ENCODE assay signal across 23 cellular contexts in the genomic region with DNA sequence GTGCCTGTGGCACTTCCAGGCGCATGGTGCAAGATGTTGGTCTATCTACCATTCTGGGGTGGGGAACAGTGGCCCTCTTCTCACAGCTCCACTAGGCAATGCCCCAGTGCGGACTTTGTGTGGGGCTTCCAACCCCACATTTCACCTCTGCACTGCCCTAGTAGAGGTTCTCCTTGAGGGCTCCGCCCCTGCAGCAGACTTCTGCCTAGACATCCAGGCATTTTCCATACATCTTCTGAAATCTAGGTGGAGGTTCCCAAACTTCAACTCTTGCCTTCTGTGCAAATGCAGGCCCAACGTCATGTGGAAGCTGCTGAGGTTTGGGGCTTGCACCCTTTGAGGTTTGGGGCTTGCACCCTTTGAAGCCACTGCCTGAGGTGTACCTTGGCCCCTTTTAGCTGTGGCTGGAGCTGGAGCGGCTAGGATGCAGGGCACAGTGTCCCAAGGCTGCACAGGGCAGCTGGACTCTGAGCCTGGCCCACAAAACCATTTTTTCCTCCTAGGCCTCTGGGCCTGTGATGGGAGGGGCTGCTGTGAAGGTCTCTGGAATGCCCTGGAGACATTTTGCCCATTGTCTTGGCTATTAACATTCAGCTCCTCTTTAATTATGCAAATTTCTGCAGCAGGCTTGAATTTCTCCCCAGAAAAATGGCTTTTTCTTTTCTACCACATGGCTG.
"Had no signal": no experiment of that assay in that cellular context is flagged by ENCODE, and none has a peak within 500 bp of the region (broad histone marks: within the 10 kb centered on the region; RNA-seq: fewer than 3 reads in every experiment).

No MANE protein-coding gene starts in this region.

- H3K27me3 ChIP-seq: heart left ventricle, spleen, testis, tibial nerve, upper lobe of right lung, vagina had no signal

- H3K4me3 ChIP-seq: heart left ventricle, psoas muscle, spleen, testis, tibial nerve, upper lobe of right lung, vagina had no signal

- H3K4me1 ChIP-seq: parathyroid adenoma, psoas muscle had no signal

- H2AFZ ChIP-seq: parathyroid adenoma had no signal

- ATAC-seq: esophagus mucosa; heart left ventricle; naive thymus-derived CD4-positive, alpha-beta T cell; psoas muscle; sciatic nerve; stimulated activated memory B cell treated with anti-CD40 and anti-IgM and Interleukin-4, amounts not matched to agents 10 μg/mL and 1 μg/mL and 100 μg/mL, for 72 hours; stimulated activated naive CD8-positive, alpha-beta T cell treated with anti-CD3 and anti-CD28 coated beads, Interleukin-15, amount 100 ng/mL, for 72 hours; upper lobe of right lung had no signal

- H3K36me3 ChIP-seq: heart left ventricle, upper lobe of right lung, vagina had no signal

- H3K4me3 Mint-ChIP-seq: naive thymus-derived CD4-positive, alpha-beta T cell; nephron progenitor cell; stimulated activated memory B cell treated with anti-CD40 and anti-IgM and Interleukin-4, amounts not matched to agents 10 μg/mL and 1 μg/mL and 100 μg/mL, for 72 hours; stimulated activated naive CD8-positive, alpha-beta T cell treated with anti-CD3 and anti-CD28 coated beads, Interleukin-15, amount 100 ng/mL, for 72 hours had no signal

- H3K4me1 Mint-ChIP-seq: stimulated activated memory B cell treated with anti-CD40 and anti-IgM and Interleukin-4, amounts not matched to agents 10 μg/mL and 1 μg/mL and 100 μg/mL, for 72 hours had no signal

- DNase-seq: effector CD4-positive, alpha-beta T cell; heart left ventricle; hypothalamus; kidney glomerular epithelial cell; naive thymus-derived CD4-positive, alpha-beta T cell; nephron progenitor cell; psoas muscle; retina; spleen; stimulated activated CD4-positive, alpha-beta T cell treated with anti-CD3 and anti-CD28 coated beads, Interleukin-15, amount 100 ng/mL, for 24 hours; stimulated activated CD4-positive, alpha-beta T cell treated with anti-CD3 and anti-CD28 coated beads, Interleukin-1b, Interleukin-23, amount 100 ng/mL, for 48 hours; stimulated activated CD4-positive, alpha-beta T cell treated with anti-CD3 and anti-CD28 coated beads, Interleukin-4, amount 100 ng/mL, for 24 hours; stimulated activated naive CD8-positive, alpha-beta T cell treated with anti-CD3 and anti-CD28 coated beads, Interleukin-15, amount 100 ng/mL, for 72 hours; testis; upper lobe of right lung had no signal

- H3K27ac Mint-ChIP-seq: nephron progenitor cell; stimulated activated memory B cell treated with anti-CD40 and anti-IgM and Interleukin-4, amounts not matched to agents 10 μg/mL and 1 μg/mL and 100 μg/mL, for 72 hours; stimulated activated naive CD8-positive, alpha-beta T cell treated with anti-CD3 and anti-CD28 coated beads, Interleukin-15, amount 100 ng/mL, for 72 hours had no signal

- H3K27ac ChIP-seq: heart left ventricle, parathyroid adenoma, psoas muscle, spleen, testis, tibial nerve, upper lobe of right lung, vagina had no signal

- H3K9me3 ChIP-seq: testis, upper lobe of right lung had no signal

- H3K79me2 ChIP-seq: parathyroid adenoma had no signal

- FAIRE-seq: frontal cortex, islet of Langerhans had no signal

- H3K9ac ChIP-seq: parathyroid adenoma had no signal

- H3K27me3 Mint-ChIP-seq: naive thymus-derived CD4-positive, alpha-beta T cell; stimulated activated memory B cell treated with anti-CD40 and anti-IgM and Interleukin-4, amounts not matched to agents 10 μg/mL and 1 μg/mL and 100 μg/mL, for 72 hours; stimulated activated naive CD8-positive, alpha-beta T cell treated with anti-CD3 and anti-CD28 coated beads, Interleukin-15, amount 100 ng/mL, for 72 hours had no signal
